Comparison of ENCODE assay signal across 1 cellular context in genomic region chr6:142942238-142942637, GRCh38.
TF ChIP-seq lines count a peak whose summit lies in the region.

No MANE protein-coding gene starts in this region.

TF ChIP-seq in HepG2, 621 proteins besides CTCF, POLR2A, EP300 and RAD21 (continued from another document):
- TF ChIP-seq HOMEZ (CRISPR knock-in tag; IDR thresholded peaks at IDR 0.05; ENCODE audit: low read depth) (no peak), KDM5A (IDR thresholded peaks at IDR 0.05; ENCODE audit: borderline replicate concordance, low read length) (no peak), ASH2L (IDR thresholded peaks at IDR 0.05; ENCODE audit: insufficient read length, low read depth, low read length) (peak; percentile 13), ZNF33A (CRISPR knock-in tag; IDR thresholded peaks at IDR 0.05; ENCODE audit: borderline replicate concordance) (no peak), ZNF75D (CRISPR knock-in tag; IDR thresholded peaks at IDR 0.05; ENCODE audit: borderline replicate concordance) (no peak)
